ENCODE assay signal across 19 cellular contexts in the genomic region with DNA sequence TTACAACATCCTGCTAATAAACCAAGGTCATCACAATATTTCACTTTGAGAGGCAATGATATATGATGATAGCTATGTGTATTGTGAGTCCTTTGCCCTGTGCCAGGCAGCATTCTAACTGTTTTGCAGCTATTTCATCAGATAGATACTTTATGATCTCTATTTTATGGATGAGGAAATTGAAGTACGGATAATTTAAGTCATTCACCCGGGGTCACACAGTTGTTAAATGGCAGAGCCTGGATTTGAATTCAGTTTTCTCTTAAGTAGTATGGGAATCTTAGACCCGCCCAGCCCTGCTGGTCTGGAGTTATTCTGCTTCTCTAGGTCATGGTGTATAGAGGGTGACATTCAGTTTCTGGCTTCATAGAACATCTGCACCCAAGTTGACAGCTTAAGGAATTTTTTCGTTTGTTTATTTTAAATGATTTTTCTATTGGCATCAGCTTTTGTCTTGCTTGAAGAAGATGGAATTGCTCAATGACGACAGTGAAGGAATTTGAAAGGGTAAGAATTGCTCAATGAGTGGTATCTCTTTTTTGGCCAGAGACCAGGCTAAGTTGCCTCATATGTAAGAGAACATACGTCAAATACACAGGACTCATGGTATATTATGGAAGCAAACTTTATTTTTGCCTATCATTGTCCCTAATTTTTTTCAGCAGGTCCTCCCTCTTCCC. TPM values are rescaled to one million over a fixed set of nuclear protein-coding genes. Genes with fewer than 3 reads are reported as not detected.
DNase-seq lines count a peak whose midpoint lies in the region; ATAC-seq, FAIRE-seq and TF ChIP-seq lines count a peak whose summit lies in the region.
"Had no signal": no experiment of that assay in that cellular context is flagged by ENCODE, and none has a peak within 500 bp of the region (broad histone marks: within the 10 kb centered on the region; RNA-seq: fewer than 3 reads in every experiment).

No MANE protein-coding gene starts in this region.

- TF ChIP-seq RAD21 in K562 (CRISPR knock-in tag; conservative IDR thresholded peaks at IDR 0.05 in 1 of 2, IDR thresholded peaks at IDR 0.05 in 1 of 2): no peak

- H3K27ac ChIP-seq in A673 (ENCODE audit: low read depth, low read length, poor library complexity, severe bottlenecking): no peak overlapping the region
- H3K27ac ChIP-seq in K562 (ENCODE audit: extremely low read depth, low read depth, low read length): no peak overlapping the region
- peak overlapping the region; percentile 95 for H3K27ac ChIP-seq in layer of hippocampus (ENCODE audit: low read depth, low read length)
- H3K27ac ChIP-seq in gastrocnemius medialis: no peak overlapping the region
- H3K27ac ChIP-seq: ascending aorta, neural progenitor cell, thoracic aorta had no signal

- BruUV-seq in A673 (replicated peaks; lab: Mats Ljungman, UMichigan) (no TSS peak), K562 (replicated peaks; lab: Mats Ljungman, UMichigan) (no TSS peak)

- 1% methylated on average over 6 of the region's 6 CpGs for WGBS in K562 (ENCODE audit: insufficient coverage, low coverage, missing lambda C conversion rate)

- no peaks in the 10 kb centered on the region for H4K20me1 ChIP-seq in K562 (replicated peaks; ENCODE audit: control insufficient read depth, insufficient read depth, low read length)

- TF ChIP-seq EP300 in K562 (IDR thresholded peaks at IDR 0.05; ENCODE audit: low read length): no peak

- no peak for ATAC-seq in K562
- no peak for ATAC-seq in gastrocnemius medialis

- no peak overlapping the region for H3K4me2 ChIP-seq in K562 (ENCODE audit: insufficient read depth, low read length)
- H3K4me2 ChIP-seq: neural progenitor cell, smooth muscle cell had no signal

- H2AFZ ChIP-seq in K562 (ENCODE audit: low read depth, low read length): no peak overlapping the region
- H2AFZ ChIP-seq: neural progenitor cell had no signal

- POLR2A ChIA-PET in A673 (lab: Charles Lee; ENCODE audit: low non-redundant PET): no interaction called here
- POLR2A ChIA-PET in K562 (lab: Yijun Ruan, JAX): no interaction called here

- H3K9ac ChIP-seq in K562 (ENCODE audit: insufficient read depth in 1 of 2, low read depth in 2 of 2, low read length in 2 of 2): no peak overlapping the region
- H3K9ac ChIP-seq: neural progenitor cell had no signal

- TF ChIP-seq CTCF in A673 (conservative IDR thresholded peaks at IDR 0.05; ENCODE audit: low read depth, low read length): no peak
- no peak for TF ChIP-seq CTCF in K562 (IDR thresholded peaks at IDR 0.05 in 2 of 3, conservative IDR thresholded peaks at IDR 0.05 in 1 of 3; ENCODE audit: insufficient read depth in 2 of 3, low read depth in 1 of 3, low read length in 3 of 3)
- TF ChIP-seq CTCF in gastrocnemius medialis (IDR thresholded peaks at IDR 0.05 in 4 of 5, conservative IDR thresholded peaks at IDR 0.05 in 1 of 5): no peak

- intact Hi-C loops in A673 (cut with micrococcal nuclease; ENCODE audit: unreplicated experiment): no loop called here
- intact Hi-C loops in K562 (cut with micrococcal nuclease): no loop called here
- intact Hi-C loops in gastrocnemius medialis (cut with DNase I; ENCODE audit: low total_unique reads): loop anchor here (5.0 kb wide), 1 partner anchor 180 kb away; no protein-coding TSS in a partner anchor

- no peaks in the 10 kb centered on the region for H3K9me1 ChIP-seq in K562 (ENCODE audit: control insufficient read depth, insufficient read depth, low read length)

- TF ChIP-seq POLR2A in K562 (conservative IDR thresholded peaks at IDR 0.05) (no peak), GM12892 (IDR thresholded peaks at IDR 0.05; ENCODE audit: low read depth, low read length) (no peak), gastrocnemius medialis (IDR thresholded peaks at IDR 0.05) (no peak)

- no peak for FAIRE-seq in K562 (lab: Jason Lieb, UNC)
- no peak for FAIRE-seq in GM12892 (lab: Jason Lieb, UNC)
- FAIRE-seq: GM19239 had no signal

- DNase-seq in A673 (ENCODE audit: low spot score) (peak; percentile 67), HS-5 (ENCODE audit: low read depth) (peak; percentile 54), K562 (ENCODE audit: extremely low read depth in 1 of 4, low spot score in 3 of 4) (no peak), GM12892 (ENCODE audit: insufficient read length) (no peak), NCI-H510A treated with DMSO at 0.1 percent for 48 hours (lab: John Stamatoyannopoulos, UW) (no peak), gastrocnemius medialis (no peak)
- no peak for DNase-seq in activated CD8-positive, alpha-beta memory T cell treated with anti-CD3 and anti-CD28 coated beads, Interleukin-2, amount 50 U/mL, for 4 hours
- DNase-seq: ACHN; activated CD4-positive, alpha-beta T cell treated with anti-CD3 and anti-CD28 coated beads for 1 hour; DMS79 treated with DMSO at 0.1 percent for 48 hours; endodermal cell; NCI-H2171 treated with DMSO at 0.1 percent for 48 hours had no signal

- H3K79me2 ChIP-seq in K562 (ENCODE audit: control insufficient read depth, insufficient read depth, low read length): no peaks in the 10 kb centered on the region

- H3K4me1 ChIP-seq in A673 (ENCODE audit: insufficient read depth, low read length, poor library complexity, severe bottlenecking) (peaks cover 25% of the 10 kb centered on the region), K562 (replicated peaks in 1 of 2; ENCODE audit: control insufficient read depth in 2 of 2, insufficient read depth in 2 of 2, low read length in 2 of 2) (no peaks in the 10 kb centered on the region), gastrocnemius medialis (peaks cover 0 to 3% of the 10 kb centered on the region in 2 donors)
- H3K4me1 ChIP-seq: ascending aorta had no signal

- in situ Hi-C loops in K562 (cut with MboI) (no loop called here), gastrocnemius medialis (cut with MboI; ENCODE audit: low sequenced_read_pairs in 4 of 4) (loop anchor here (5.0 to 25.0 kb wide), 3 partner anchors 190 to 215 kb away; a partner anchor contains a TSS)

- H3K27me3 ChIP-seq in A673 (replicated peaks; ENCODE audit: insufficient read depth, low read depth, low read length, poor library complexity) (no peaks in the 10 kb centered on the region), K562 (ENCODE audit: control insufficient read depth in 2 of 2, insufficient read depth in 2 of 2, low read length in 2 of 2) (peaks cover 8 to 11% of the 10 kb centered on the region in 2 experiments), layer of hippocampus (ENCODE audit: control insufficient read depth, insufficient read depth, low read length) (no peaks in the 10 kb centered on the region), gastrocnemius medialis (no peaks in the 10 kb centered on the region)
- H3K27me3 ChIP-seq: ascending aorta, neural progenitor cell had no signal

- H3K4me3 ChIP-seq in A673 (ENCODE audit: low read depth, low read length, poor library complexity, severe bottlenecking): no peak overlapping the region
- no peak overlapping the region for H3K4me3 ChIP-seq in K562
- H3K4me3 ChIP-seq in gastrocnemius medialis: no peak overlapping the region
- H3K4me3 ChIP-seq: ascending aorta, neural progenitor cell, smooth muscle cell, thoracic aorta had no signal

- H3K36me3 ChIP-seq in A673 (ENCODE audit: insufficient read depth, low read length, poor library complexity, severe bottlenecking) (no peaks in the 10 kb centered on the region), K562 (ENCODE audit: control insufficient read depth, insufficient read depth, low read length) (no peaks in the 10 kb centered on the region), gastrocnemius medialis (no peaks in the 10 kb centered on the region)
- H3K36me3 ChIP-seq: ascending aorta, neural progenitor cell, thoracic aorta had no signal

- CTCF ChIA-PET in A673 (lab: Charles Lee) (no interaction called here), K562 (lab: Yijun Ruan, JAX; ENCODE audit: low intra/inter-chr PET ratio) (no interaction called here)

- H3K9me3 ChIP-seq in A673 (ENCODE audit: low read depth, low read length, poor library complexity, severe bottlenecking) (no peaks in the 10 kb centered on the region), K562 (replicated peaks; ENCODE audit: control insufficient read depth, insufficient read depth, low read depth, low read length) (no peaks in the 10 kb centered on the region), gastrocnemius medialis (no peaks in the 10 kb centered on the region)
- H3K9me3 ChIP-seq: ascending aorta, thoracic aorta had no signal

RNA-seq across cellular contexts. Expression of a gene that starts 1.0 kb away (rescaled TPM):
- total RNA-seq in A673 (2021) (76.1 and 102 TPM in 2 replicates), K562 (2014; rRNA removed) (0.53 TPM in 1 of 2 replicates, not detected in the other), K562 (2014; rRNA removed; fragmentation: Illumina TruSeq; extraction: Trizol) (0.16 and 0.29 TPM in 2 replicates), K562 (2015; rRNA removed; fragmentation: Illumina TruSeq; extraction: Trizol) (0.11 TPM in 1 of 2 replicates, not detected in the other), K562 (2021) (0.07 and 0.60 TPM in 2 replicates), gastrocnemius medialis (1 to 10 TPM in 2 of 4 donors, under 1 TPM in 2; 0.46 to 3.2 (median 1.2) TPM)
- total RNA-seq in K562 (2011; cell fraction: chromatin; rRNA removed; ENCODE audit: low replicate concordance): 0.37 and 0.74 TPM in 2 replicates
- 0.50 and 0.66 TPM in 2 replicates for total RNA-seq in K562 (2011; cell fraction: nucleolus; rRNA removed)
- total RNA-seq in K562 (2011; cell fraction: nucleoplasm; rRNA removed): 0.22 and 1.3 TPM in 2 replicates
- polyA plus RNA-seq in K562 (2011; rRNA removed) (0.15 and 0.36 TPM in 2 replicates), K562 (2014; fragmentation: Illumina TruSeq; extraction: Trizol) (0.39 and 0.40 TPM in 2 replicates), K562 (2014; fragmentation: Nextera tagmentation; extraction: Ambion mirVana) (under 1 TPM in 1 of 2 experiments, not detected in 1; 0.25 TPM), K562 (2014; rRNA removed) (0.50 and 2.5 TPM in 2 replicates)
- polyA plus RNA-seq in K562 (2011; cell fraction: cytosol; rRNA removed): 0.09 and 0.15 TPM in 2 replicates
- polyA plus RNA-seq in K562 (2011; cell fraction: nucleus; rRNA removed): 0.20 and 0.63 TPM in 2 replicates
- 0.30 and 0.79 TPM in 2 replicates for polyA plus RNA-seq in K562 (2012)
- polyA minus RNA-seq in K562 (2011; rRNA and poly(A)+ RNA removed): 0.18 and 0.33 TPM in 2 replicates
- polyA minus RNA-seq in K562 (2011; cell fraction: cytosol; rRNA and poly(A)+ RNA removed): not detected in 2 replicates
- polyA minus RNA-seq in K562 (2011; cell fraction: nucleus; rRNA and poly(A)+ RNA removed): 0.11 and 0.81 TPM in 2 replicates
- 0.25 TPM for polyA plus RNA-seq in GM12892 (2012; ENCODE audit: missing spikeins)
- total RNA-seq: OCI-LY7 had no signal

RNA-seq across cellular contexts. Expression of a gene that starts 7.8 kb away (rescaled TPM):
- total RNA-seq in A673 (2021) (147 and 154 TPM in 2 replicates), K562 (2014; rRNA removed) (32.2 and 33.1 TPM in 2 replicates), K562 (2014; rRNA removed; fragmentation: Illumina TruSeq; extraction: Trizol) (27.3 and 29.6 TPM in 2 replicates), K562 (2015; rRNA removed; fragmentation: Illumina TruSeq; extraction: Trizol) (38.9 and 40.0 TPM in 2 replicates), K562 (2021) (49.5 and 52.3 TPM in 2 replicates), gastrocnemius medialis (10 to 100 TPM; 51.8 to 68.6 (median 57.7) TPM)
- total RNA-seq in K562 (2011; cell fraction: chromatin; rRNA removed; ENCODE audit: low replicate concordance): 7.3 and 10.3 TPM in 2 replicates
- 7.8 and 7.9 TPM in 2 replicates for total RNA-seq in K562 (2011; cell fraction: nucleolus; rRNA removed)
- 10.5 and 13.7 TPM in 2 replicates for total RNA-seq in K562 (2011; cell fraction: nucleoplasm; rRNA removed)
- polyA plus RNA-seq in K562 (2011; rRNA removed) (41.8 and 46.5 TPM in 2 replicates), K562 (2014; fragmentation: Illumina TruSeq; extraction: Trizol) (40.6 and 58.6 TPM in 2 replicates), K562 (2014; fragmentation: Nextera tagmentation; extraction: Ambion mirVana) (100 to 1,000 TPM; 115 to 121 TPM), K562 (2014; rRNA removed) (48.0 and 54.6 TPM in 2 replicates)
- 40.7 and 66.0 TPM in 2 replicates for polyA plus RNA-seq in K562 (2011; cell fraction: cytosol; rRNA removed)
- polyA plus RNA-seq in K562 (2011; cell fraction: nucleus; rRNA removed): 30.8 and 37.3 TPM in 2 replicates
- polyA plus RNA-seq in K562 (2012): 31.3 and 34.4 TPM in 2 replicates
- 24.1 and 28.4 TPM in 2 replicates for polyA minus RNA-seq in K562 (2011; rRNA and poly(A)+ RNA removed)
- polyA minus RNA-seq in K562 (2011; cell fraction: cytosol; rRNA and poly(A)+ RNA removed): 15.6 and 19.9 TPM in 2 replicates
- 4.7 and 6.4 TPM in 2 replicates for polyA minus RNA-seq in K562 (2011; cell fraction: nucleus; rRNA and poly(A)+ RNA removed)
- 29.3 TPM for polyA plus RNA-seq in GM12892 (2012; ENCODE audit: missing spikeins)

Comparison
In these comparisons a context has a peak if more than half of its experiments do, and no peak if none do; other contexts are left out.
1. DNase-seq: peak in A673 (single experiment) and HS-5 (single experiment); none in K562 (0 of 4), GM12892 (single experiment), activated CD8-positive, alpha-beta memory T cell treated with anti-CD3 and anti-CD28 coated beads, Interleukin-2, amount 50 U/mL, for 4 hours (single experiment), NCI-H510A treated with DMSO at 0.1 percent for 48 hours (single experiment) and gastrocnemius medialis (0 of 2).
2. RNA of a gene that starts 1.0 kb away (total RNA-seq): 76.1 to 102 TPM in A673; 0.46 to 3.2 TPM in gastrocnemius medialis and 0.07 to 1.3 TPM in K562; every median in the first group is over 10 times any median in the second.